ENCODE assay signal across 8 cellular contexts in the genomic region with DNA sequence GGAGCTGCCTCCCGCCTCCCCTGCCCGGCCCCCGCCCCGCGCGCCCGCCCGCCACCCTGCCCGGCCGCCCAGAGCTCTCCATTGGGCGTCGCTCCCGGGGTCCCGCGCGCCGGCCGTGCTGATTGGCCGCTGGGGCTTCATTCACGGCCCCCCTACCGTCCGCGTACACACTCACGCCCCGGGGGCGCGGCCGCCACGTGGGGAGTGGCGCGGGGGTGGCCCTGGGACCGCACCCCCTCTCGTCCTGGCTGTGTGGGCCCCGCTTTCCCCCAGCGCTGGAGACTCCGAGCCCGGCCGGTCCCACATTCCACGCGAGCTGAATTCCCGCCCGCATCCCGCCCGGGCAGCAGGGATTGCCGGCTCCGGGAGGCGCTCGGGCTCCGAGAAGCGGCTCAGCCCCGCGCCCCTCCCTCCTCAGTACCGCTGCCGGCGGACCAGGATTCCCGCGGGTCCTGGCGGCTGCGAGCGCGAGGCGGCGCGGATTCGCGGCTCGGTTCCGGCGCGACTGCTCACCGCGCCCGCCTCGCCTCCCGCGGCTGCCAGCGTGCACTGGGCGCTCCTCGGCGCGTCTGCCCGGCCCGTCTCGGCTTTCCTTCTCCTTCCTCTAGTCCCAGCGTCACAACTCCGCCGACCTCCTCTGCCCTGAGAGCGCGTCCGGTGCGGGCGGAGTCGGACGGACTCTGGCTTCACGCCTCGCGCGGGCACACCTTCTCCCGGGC. TPM values are rescaled to one million over a fixed set of nuclear protein-coding genes. Genes with fewer than 3 reads are reported as not detected.
DNase-seq lines count a peak whose midpoint lies in the region; ATAC-seq and TF ChIP-seq lines count a peak whose summit lies in the region.

No MANE protein-coding gene starts in this region.

- H4K20me1 ChIP-seq in Karpas-422 (ENCODE audit: insufficient read depth, low read depth, low read length) = peaks cover 3% of the 10 kb centered on the region; the same call in 1 of the 2 replicates

- no peaks in the 10 kb centered on the region for H3K36me3 ChIP-seq in Karpas-422 (ENCODE audit: insufficient read depth, low read length)
- H3K36me3 ChIP-seq in ascending aorta = no peaks in the 10 kb centered on the region
- no peaks in the 10 kb centered on the region for H3K36me3 ChIP-seq in vagina

- H3K9me2 ChIP-seq in Karpas-422 (replicated peaks; ENCODE audit: insufficient read depth, low read length) = no peaks in the 10 kb centered on the region

- H3K4me1 Mint-ChIP-seq in Calu3 (ENCODE audit: low read depth, unreplicated experiment) = peaks cover 8% of the 10 kb centered on the region

- no TSS peak for BruUV-seq in Calu3 (replicated peaks; lab: Mats Ljungman, UMichigan)

- no peaks in the 10 kb centered on the region for H3K27me3 ChIP-seq in Karpas-422 (ENCODE audit: low read length)
- peaks cover 25% of the 10 kb centered on the region for H3K27me3 ChIP-seq in ascending aorta
- peaks cover 14% of the 10 kb centered on the region for H3K27me3 ChIP-seq in vagina

- CTCF ChIA-PET in Calu3 (lab: Charles Lee) = interaction anchor here (0.6 to 0.7 kb wide), 3 partner anchors 25 to 544 kb away, joined by 3 to 7 read pairs (median 4); no protein-coding TSS in a partner anchor

- H3K9me3 ChIP-seq in Karpas-422 (ENCODE audit: low read length) = no peaks in the 10 kb centered on the region
- H3K9me3 ChIP-seq in ascending aorta = no peaks in the 10 kb centered on the region
- no peaks in the 10 kb centered on the region for H3K9me3 ChIP-seq in vagina

- H3K9ac ChIP-seq in Karpas-422 (ENCODE audit: low read length) = no peak overlapping the region

- no peaks in the 10 kb centered on the region for H3K9me3 Mint-ChIP-seq in Calu3 (ENCODE audit: low read depth, unreplicated experiment)

- H3K4me1 ChIP-seq in Karpas-422 (ENCODE audit: low read length) (peaks cover 17% of the 10 kb centered on the region), ascending aorta (peaks cover 13 to 19% of the 10 kb centered on the region in 2 donors), vagina (peaks cover 28% of the 10 kb centered on the region)

- peak overlapping the region; percentile 62 for H3K4me2 ChIP-seq in Karpas-422 (ENCODE audit: low read depth, low read length, poor library complexity, severe bottlenecking)

- intact Hi-C loops in Calu3 (cut with micrococcal nuclease; ENCODE audit: unreplicated experiment) = no loop called here
- intact Hi-C loops in ascending aorta (cut with DNase I) = loop anchor here (1.0 to 5.0 kb wide), 5 partner anchors 34 to 355 kb away; a partner anchor contains a TSS
- intact Hi-C loops in vagina (cut with DNase I) = no loop called here

- no peaks in the 10 kb centered on the region for H3K79me2 ChIP-seq in Karpas-422 (ENCODE audit: low read length)

- peak; percentile 85 for DNase-seq in Calu3
- peak; percentile 91 for DNase-seq in Karpas-422
- DNase-seq in T-helper 2 cell = peak; percentile 64 to 82 (median 70)
- DNase-seq in ascending aorta (ENCODE audit: low spot score in 2 of 2) = peak; percentile 64 to 92
- peak; percentile 91 for DNase-seq in hepatic stellate cell (ENCODE audit: low spot score)
- peak; percentile 93 for DNase-seq in putamen (ENCODE audit: low spot score)
- DNase-seq in vagina (ENCODE audit: extremely low spot score in 2 of 2) = no peak

- H3K27ac ChIP-seq in Karpas-422 (ENCODE audit: low read length) (no peak overlapping the region), ascending aorta (peak overlapping the region; percentile 69 to 70), vagina (peak overlapping the region; percentile 36)

- no peak overlapping the region for H2AFZ ChIP-seq in Karpas-422 (ENCODE audit: low read length)

- peak overlapping the region; percentile 58; the same call in 1 of the 2 replicates for H3K4me3 ChIP-seq in Karpas-422 (ENCODE audit: low read length)
- H3K4me3 ChIP-seq in ascending aorta = peak overlapping the region; percentile 67 to 82
- peak overlapping the region; percentile 55 to 62 for H3K4me3 ChIP-seq in vagina

- peaks cover 7% of the 10 kb centered on the region for H3K36me3 Mint-ChIP-seq in Calu3 (ENCODE audit: insufficient read depth, unreplicated experiment)

- ATAC-seq in GM21619 (IDR thresholded peaks at IDR 0.05; ENCODE audit: unreplicated experiment) = peak; percentile 66

- peak overlapping the region; percentile 85 for H3K4me3 Mint-ChIP-seq in Calu3 (ENCODE audit: low read depth, unreplicated experiment)

- H3K27me3 Mint-ChIP-seq in Calu3 (ENCODE audit: unreplicated experiment) = peaks cover 79% of the 10 kb centered on the region

- TF ChIP-seq CTCF in Calu3 (IDR thresholded peaks at IDR 0.05; ENCODE audit: unreplicated experiment) = no peak
- peak in 2 of 3 experiments; percentile 3 to 13 for TF ChIP-seq CTCF in ascending aorta (IDR thresholded peaks at IDR 0.05)
- TF ChIP-seq CTCF in vagina (IDR thresholded peaks at IDR 0.05) = no peak

- TF ChIP-seq POLR2A in vagina (IDR thresholded peaks at IDR 0.05) = no peak

- no peak overlapping the region for H3K27ac Mint-ChIP-seq in Calu3 (ENCODE audit: unreplicated experiment)

RNA-seq across cellular contexts. Expression of a gene that starts 0.5 kb away (rescaled TPM):
- total RNA-seq in Calu3 (2022) = not detected in 2 replicates
- total RNA-seq in Karpas-422 (2014; rRNA removed; shearing (Covaris generic); ENCODE audit: low replicate concordance) = 0.07 TPM in 1 of 2 replicates, not detected in the other
- not detected for total RNA-seq in ascending aorta
- not detected for total RNA-seq in vagina

RNA-seq across cellular contexts. Expression of a gene that starts 34.5 kb away (rescaled TPM):
- total RNA-seq in Calu3 (2022) = 38.5 and 43.0 TPM in 2 replicates
- total RNA-seq in Karpas-422 (2014; rRNA removed; shearing (Covaris generic); ENCODE audit: low replicate concordance) = 27.3 and 31.1 TPM in 2 replicates
- total RNA-seq in ascending aorta = 16.5 TPM
- 18.7 TPM for total RNA-seq in vagina

RNA-seq across cellular contexts. Expression of a gene that starts 41.7 kb away (rescaled TPM):
- 16.9 and 20.4 TPM in 2 replicates for total RNA-seq in Calu3 (2022)
- total RNA-seq in Karpas-422 (2014; rRNA removed; shearing (Covaris generic); ENCODE audit: low replicate concordance) = 4.6 and 10.7 TPM in 2 replicates
- 60.1 TPM for total RNA-seq in ascending aorta
- 26.3 TPM for total RNA-seq in vagina

RNA-seq across cellular contexts. Expression of a gene that starts 57.2 kb away (rescaled TPM):
- total RNA-seq in Calu3 (2022) (75.3 and 91.7 TPM in 2 replicates), ascending aorta (20.3 TPM), vagina (50.3 TPM)
- 56.8 and 124 TPM in 2 replicates for total RNA-seq in Karpas-422 (2014; rRNA removed; shearing (Covaris generic); ENCODE audit: low replicate concordance)

Comparison
In these comparisons a context has a peak if more than half of its experiments do, and no peak if none do; other contexts are left out.
1. DNase-seq: peak in Calu3 (single experiment), Karpas-422 (single experiment), T-helper 2 cell (5 of 5), ascending aorta (2 of 2), hepatic stellate cell (single experiment) and putamen (single experiment); none in vagina (0 of 2).
2. CTCF ChIP-seq: peak in ascending aorta (2 of 3); none in Calu3 (single experiment) and vagina (0 of 3).
3. Peak in every context shown above with its lines, with median percentiles within 50 percentile points of each other: H3K4me3 ChIP-seq.